In genomic region chr2:204110250-204111183, GRCh38 we compare ENCODE assay signal across 8 cellular contexts.
DNase-seq lines count a peak whose midpoint lies in the region; ATAC-seq and TF ChIP-seq lines count a peak whose summit lies in the region.

No MANE protein-coding gene starts in this region.

- H3K36me3 Mint-ChIP-seq in activated T-cell treated with anti-CD3 and anti-CD28 coated beads, Interleukin-2, amount 50 U/mL, for 24 hours (ENCODE audit: low read depth) = no peaks in the 10 kb centered on the region
- H3K36me3 Mint-ChIP-seq in stimulated activated effector memory CD8-positive, alpha-beta T cell treated with anti-CD3 and anti-CD28 coated beads, Interleukin-12 subunit alpha, Interleukin-12 subunit beta, amount 100 ng/mL, for 72 hours = peaks cover 18% of the 10 kb centered on the region

- peak; percentile 97 for ATAC-seq in GM21423 (IDR thresholded peaks at IDR 0.05; ENCODE audit: unreplicated experiment)
- no peak for ATAC-seq in left colon
- ATAC-seq in stimulated activated effector memory CD8-positive, alpha-beta T cell treated with anti-CD3 and anti-CD28 coated beads, Interleukin-12 subunit alpha, Interleukin-12 subunit beta, amount 100 ng/mL, for 72 hours = peak; percentile 76

- DNase-seq in activated T-cell treated with anti-CD3 and anti-CD28 coated beads, Interleukin-2, amount 50 U/mL, for 24 hours = peak; percentile 69
- peak; percentile 32 to 38 for DNase-seq in left colon
- DNase-seq in stimulated activated effector memory CD8-positive, alpha-beta T cell treated with anti-CD3 and anti-CD28 coated beads, Interleukin-12 subunit alpha, Interleukin-12 subunit beta, amount 100 ng/mL, for 72 hours (ENCODE audit: low spot score in 2 of 2) = peak; percentile 55 to 89
- DNase-seq in NCI-H226 = no peak
- no peak for DNase-seq in LoVo (ENCODE audit: low spot score)

- no peaks in the 10 kb centered on the region for H3K36me3 ChIP-seq in KMS-11 (ENCODE audit: insufficient read depth)

- H3K27ac Mint-ChIP-seq in activated T-cell treated with anti-CD3 and anti-CD28 coated beads, Interleukin-2, amount 50 U/mL, for 24 hours = peak overlapping the region; percentile 95
- peak overlapping the region; percentile 95 for H3K27ac Mint-ChIP-seq in stimulated activated effector memory CD8-positive, alpha-beta T cell treated with anti-CD3 and anti-CD28 coated beads, Interleukin-12 subunit alpha, Interleukin-12 subunit beta, amount 100 ng/mL, for 72 hours

- peaks cover 76% of the 10 kb centered on the region for H3K4me1 Mint-ChIP-seq in activated T-cell treated with anti-CD3 and anti-CD28 coated beads, Interleukin-2, amount 50 U/mL, for 24 hours (ENCODE audit: low read depth)
- H3K4me1 Mint-ChIP-seq in stimulated activated effector memory CD8-positive, alpha-beta T cell treated with anti-CD3 and anti-CD28 coated beads, Interleukin-12 subunit alpha, Interleukin-12 subunit beta, amount 100 ng/mL, for 72 hours = peaks cover 64% of the 10 kb centered on the region

- TF ChIP-seq CTCF in C4-2B (conservative IDR thresholded peaks at IDR 0.05) = no peak
- no peak for TF ChIP-seq CTCF in KMS-11 (conservative IDR thresholded peaks at IDR 0.05; ENCODE audit: low read depth, low read length)

- H3K27ac ChIP-seq in C4-2B (peak overlapping the region; percentile 46), KMS-11 (no peak overlapping the region)

- H3K4me3 ChIP-seq in KMS-11 (IDR thresholded peaks at IDR 0.05; ENCODE audit: insufficient read depth, low read depth, low read length) = no peak overlapping the region

- H3K27me3 Mint-ChIP-seq in activated T-cell treated with anti-CD3 and anti-CD28 coated beads, Interleukin-2, amount 50 U/mL, for 24 hours = no peaks in the 10 kb centered on the region

- H3K9ac ChIP-seq in KMS-11 = no peak overlapping the region

- H3K79me2 ChIP-seq in KMS-11 (ENCODE audit: insufficient read depth, low read depth) = no peaks in the 10 kb centered on the region

- peak overlapping the region; percentile 61 for H3K4me3 Mint-ChIP-seq in activated T-cell treated with anti-CD3 and anti-CD28 coated beads, Interleukin-2, amount 50 U/mL, for 24 hours
- peak overlapping the region; percentile 76 for H3K4me3 Mint-ChIP-seq in stimulated activated effector memory CD8-positive, alpha-beta T cell treated with anti-CD3 and anti-CD28 coated beads, Interleukin-12 subunit alpha, Interleukin-12 subunit beta, amount 100 ng/mL, for 72 hours

- H2AFZ ChIP-seq in KMS-11 (ENCODE audit: low read depth) = peak overlapping the region; percentile 46

- no peaks in the 10 kb centered on the region for H3K9me3 Mint-ChIP-seq in activated T-cell treated with anti-CD3 and anti-CD28 coated beads, Interleukin-2, amount 50 U/mL, for 24 hours
- H3K9me3 Mint-ChIP-seq in stimulated activated effector memory CD8-positive, alpha-beta T cell treated with anti-CD3 and anti-CD28 coated beads, Interleukin-12 subunit alpha, Interleukin-12 subunit beta, amount 100 ng/mL, for 72 hours = no peaks in the 10 kb centered on the region

- H4K20me1 ChIP-seq in KMS-11 (ENCODE audit: insufficient read depth) = no peaks in the 10 kb centered on the region

- intact Hi-C loops in left colon (cut with DNase I, micrococcal nuclease) = no loop called here

- H3K4me1 ChIP-seq in KMS-11 (ENCODE audit: low read depth, poor library complexity, severe bottlenecking) = peaks cover 17% of the 10 kb centered on the region

- peak overlapping the region; percentile 36 for H3K4me2 ChIP-seq in KMS-11

- H3K27me3 ChIP-seq in KMS-11 (ENCODE audit: insufficient read depth, low read depth) = no peaks in the 10 kb centered on the region

Comparison
In these comparisons a context has a peak if more than half of its experiments do, and no peak if none do; other contexts are left out.
1. DNase-seq: peak in activated T-cell treated with anti-CD3 and anti-CD28 coated beads, Interleukin-2, amount 50 U/mL, for 24 hours (single experiment), left colon (2 of 2) and stimulated activated effector memory CD8-positive, alpha-beta T cell treated with anti-CD3 and anti-CD28 coated beads, Interleukin-12 subunit alpha, Interleukin-12 subunit beta, amount 100 ng/mL, for 72 hours (2 of 2); none in NCI-H226 (single experiment) and LoVo (single experiment).